Comparison of ENCODE assay signal across 1 cellular context in genomic region chr6:157456524-157456829, GRCh38.
TF ChIP-seq lines count a peak whose summit lies in the region.

No MANE protein-coding gene starts in this region.

TF ChIP-seq in H1, 55 proteins besides CTCF, POLR2A, EP300 and RAD21 (continued from another document):
- TF ChIP-seq CHD7 (IDR thresholded peaks at IDR 0.05; ENCODE audit: insufficient replicate concordance, low read length) (no peak), TBP (IDR thresholded peaks at IDR 0.05; ENCODE audit: low read depth, low read length) (no peak), NRF1 (IDR thresholded peaks at IDR 0.05; ENCODE audit: low read depth, low read length) (no peak), JUND (IDR thresholded peaks at IDR 0.05; ENCODE audit: low read length) (no peak)
